ENCODE assay signal across 1 cellular context in genomic region chr4:134470544-134470943, GRCh38.
TF ChIP-seq lines count a peak whose summit lies in the region.

No MANE protein-coding gene starts in this region.

TF ChIP-seq in WTC11, 78 proteins besides CTCF, POLR2A, EP300 and RAD21 (continued from another document):
- TF ChIP-seq, protein P1, sequence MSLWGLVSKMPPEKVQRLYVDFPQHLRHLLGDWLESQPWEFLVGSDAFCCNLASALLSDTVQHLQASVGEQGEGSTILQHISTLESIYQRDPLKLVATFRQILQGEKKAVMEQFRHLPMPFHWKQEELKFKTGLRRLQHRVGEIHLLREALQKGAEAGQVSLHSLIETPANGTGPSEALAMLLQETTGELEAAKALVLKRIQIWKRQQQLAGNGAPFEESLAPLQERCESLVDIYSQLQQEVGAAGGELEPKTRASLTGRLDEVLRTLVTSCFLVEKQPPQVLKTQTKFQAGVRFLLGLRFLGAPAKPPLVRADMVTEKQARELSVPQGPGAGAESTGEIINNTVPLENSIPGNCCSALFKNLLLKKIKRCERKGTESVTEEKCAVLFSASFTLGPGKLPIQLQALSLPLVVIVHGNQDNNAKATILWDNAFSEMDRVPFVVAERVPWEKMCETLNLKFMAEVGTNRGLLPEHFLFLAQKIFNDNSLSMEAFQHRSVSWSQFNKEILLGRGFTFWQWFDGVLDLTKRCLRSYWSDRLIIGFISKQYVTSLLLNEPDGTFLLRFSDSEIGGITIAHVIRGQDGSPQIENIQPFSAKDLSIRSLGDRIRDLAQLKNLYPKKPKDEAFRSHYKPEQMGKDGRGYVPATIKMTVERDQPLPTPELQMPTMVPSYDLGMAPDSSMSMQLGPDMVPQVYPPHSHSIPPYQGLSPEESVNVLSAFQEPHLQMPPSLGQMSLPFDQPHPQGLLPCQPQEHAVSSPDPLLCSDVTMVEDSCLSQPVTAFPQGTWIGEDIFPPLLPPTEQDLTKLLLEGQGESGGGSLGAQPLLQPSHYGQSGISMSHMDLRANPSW (CRISPR knock-in tag; conservative IDR thresholded peaks at IDR 0.05; ENCODE audit: low read depth), result no peak
- TF ChIP-seq, protein P2, sequence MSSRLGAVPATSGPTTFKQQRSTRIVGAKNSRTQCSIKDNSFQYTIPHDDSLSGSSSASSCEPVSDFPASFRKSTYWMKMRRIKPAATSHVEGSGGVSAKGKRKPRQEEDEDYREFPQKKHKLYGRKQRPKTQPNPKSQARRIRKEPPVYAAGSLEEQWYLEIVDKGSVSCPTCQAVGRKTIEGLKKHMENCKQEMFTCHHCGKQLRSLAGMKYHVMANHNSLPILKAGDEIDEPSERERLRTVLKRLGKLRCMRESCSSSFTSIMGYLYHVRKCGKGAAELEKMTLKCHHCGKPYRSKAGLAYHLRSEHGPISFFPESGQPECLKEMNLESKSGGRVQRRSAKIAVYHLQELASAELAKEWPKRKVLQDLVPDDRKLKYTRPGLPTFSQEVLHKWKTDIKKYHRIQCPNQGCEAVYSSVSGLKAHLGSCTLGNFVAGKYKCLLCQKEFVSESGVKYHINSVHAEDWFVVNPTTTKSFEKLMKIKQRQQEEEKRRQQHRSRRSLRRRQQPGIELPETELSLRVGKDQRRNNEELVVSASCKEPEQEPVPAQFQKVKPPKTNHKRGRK (CRISPR knock-in tag; IDR thresholded peaks at IDR 0.05; ENCODE audit: borderline replicate concordance), result no peak
